1 cellular context compared by ENCODE assay signal in genomic region chr10:5010043-5010442, GRCh38. TPM values are rescaled to one million over a fixed set of nuclear protein-coding genes. Genes with fewer than 3 reads are reported as not detected.
"Had no signal": no experiment of that assay in that cellular context is flagged by ENCODE, and none has a peak within 500 bp of the region (broad histone marks: within the 10 kb centered on the region; RNA-seq: fewer than 3 reads in every experiment).

No MANE protein-coding gene starts in this region.

RNA-seq across cellular contexts. Expression of gene AKR1C2, which starts 6.4 kb away (rescaled TPM):
- polyA plus RNA-seq: IgD-negative memory B cell had no signal

RNA-seq across cellular contexts. Expression of gene AKR1C1, which starts 46.8 kb away (rescaled TPM):
- polyA plus RNA-seq: IgD-negative memory B cell had no signal
